ENCODE assay signal across 8 cellular contexts in the genomic region with DNA sequence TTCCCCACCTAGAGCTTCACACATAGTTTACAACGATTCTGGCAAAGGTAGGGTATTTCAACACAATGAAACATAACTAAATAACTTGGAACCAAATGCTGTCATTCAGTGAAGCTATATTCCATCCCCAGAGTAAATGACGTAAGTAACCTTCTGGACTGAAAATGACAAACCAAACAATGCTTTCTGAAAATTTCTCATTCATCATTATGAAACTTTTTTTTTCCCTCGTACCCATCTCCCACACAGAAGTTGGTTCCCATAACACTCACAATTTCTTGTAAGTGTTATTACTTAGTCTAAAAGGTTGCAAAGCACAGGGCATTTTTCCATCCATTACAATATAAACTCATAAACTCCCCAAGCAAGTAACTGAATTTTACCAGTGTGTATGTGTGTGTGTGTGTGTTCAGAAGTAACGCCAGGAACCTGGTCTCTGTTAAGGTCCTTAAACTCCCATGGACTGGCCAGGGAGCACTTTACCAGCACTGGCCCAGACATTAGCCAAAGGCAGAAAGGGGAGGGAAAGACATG. TPM values are rescaled to one million over a fixed set of nuclear protein-coding genes. Genes with fewer than 3 reads are reported as not detected.
DNase-seq lines count a peak whose midpoint lies in the region; ATAC-seq and TF ChIP-seq lines count a peak whose summit lies in the region.

No MANE protein-coding gene starts in this region.

- no peaks in the 10 kb centered on the region for H3K9me3 ChIP-seq in T-helper 17 cell (ENCODE audit: control insufficient read depth, low read length, poor library complexity, severe bottlenecking)

- H3K27me3 Mint-ChIP-seq in T-helper 17 cell (no peaks in the 10 kb centered on the region), mesothelial cell of epicardium (ENCODE audit: low read depth) (no peaks in the 10 kb centered on the region), WTC11 (ENCODE audit: low read depth) (no peaks in the 10 kb centered on the region)

- POLR2A ChIA-PET in WTC11 (lab: Charles Lee): no interaction called here

- H3K27ac Mint-ChIP-seq in T-helper 17 cell (peak overlapping the region; percentile 66), mesothelial cell of epicardium (peak overlapping the region; percentile 51), WTC11 (no peak overlapping the region; the same call in 1 of the 2 replicates)

- no peak for DNase-seq in T-helper 17 cell
- DNase-seq in mesothelial cell of epicardium (ENCODE audit: low spot score in 2 of 2, unreplicated experiment in 2 of 2): no peak
- DNase-seq in omental fat pad (ENCODE audit: low spot score): no peak
- no peak for DNase-seq in NCI-H345 treated with DMSO at 0.1 percent for 48 hours (lab: John Stamatoyannopoulos, UW; ENCODE audit: unreplicated experiment)
- no peak for DNase-seq in WTC11 (ENCODE audit: low spot score)

- no peak for TF ChIP-seq CTCF in mesothelial cell of epicardium (IDR thresholded peaks at IDR 0.05; ENCODE audit: unreplicated experiment)
- TF ChIP-seq CTCF in omental fat pad (IDR thresholded peaks at IDR 0.05): no peak
- TF ChIP-seq CTCF in WTC11 (IDR thresholded peaks at IDR 0.05): no peak

- H3K9me3 Mint-ChIP-seq in mesothelial cell of epicardium (peaks cover 9% of the 10 kb centered on the region), WTC11 (no peaks in the 10 kb centered on the region)

- peaks cover 51% of the 10 kb centered on the region for H3K4me1 Mint-ChIP-seq in T-helper 17 cell
- H3K4me1 Mint-ChIP-seq in mesothelial cell of epicardium: peaks cover 34% of the 10 kb centered on the region
- peaks cover 28% of the 10 kb centered on the region for H3K4me1 Mint-ChIP-seq in WTC11

- peak; percentile 46 for ATAC-seq in GM18858 (IDR thresholded peaks at IDR 0.05; ENCODE audit: unreplicated experiment)
- peak; percentile 50 for ATAC-seq in GM21717 (IDR thresholded peaks at IDR 0.05; ENCODE audit: unreplicated experiment)
- no peak for ATAC-seq in T-helper 17 cell
- no peak for ATAC-seq in omental fat pad (ENCODE audit: low FRiP score)
- ATAC-seq in SK-N-SH treated with all-trans-retinoic acid at 6 μM for 48 hours: no peak
- no peak for ATAC-seq in WTC11

- CTCF ChIA-PET in WTC11 (lab: Charles Lee): no interaction called here

- H3K4me3 Mint-ChIP-seq in T-helper 17 cell (peak overlapping the region; percentile 19), mesothelial cell of epicardium (no peak overlapping the region), WTC11 (no peak overlapping the region)

- H3K36me3 Mint-ChIP-seq in T-helper 17 cell (ENCODE audit: low read depth): peaks cover 14% of the 10 kb centered on the region
- H3K36me3 Mint-ChIP-seq in mesothelial cell of epicardium: peaks cover 49% of the 10 kb centered on the region
- peaks cover 5% of the 10 kb centered on the region; the same call in 1 of the 2 replicates for H3K36me3 Mint-ChIP-seq in WTC11

TF ChIP-seq in SK-N-SH treated with all-trans-retinoic acid at 6 μM for 48 hours, 23 proteins besides CTCF, POLR2A, EP300 and RAD21 (continues in another document):
- no peak for TF ChIP-seq SNAI2 (CRISPR knock-in tag; IDR thresholded peaks at IDR 0.05)
- no peak for TF ChIP-seq ZNF70 (CRISPR knock-in tag; IDR thresholded peaks at IDR 0.05)
- TF ChIP-seq RARB (CRISPR knock-in tag; IDR thresholded peaks at IDR 0.05): no peak
- TF ChIP-seq CSDC2 (CRISPR knock-in tag; IDR thresholded peaks at IDR 0.05): no peak
- no peak for TF ChIP-seq ZNF565 (CRISPR knock-in tag; conservative IDR thresholded peaks at IDR 0.05; ENCODE audit: low read depth)
- TF ChIP-seq, protein P1, sequence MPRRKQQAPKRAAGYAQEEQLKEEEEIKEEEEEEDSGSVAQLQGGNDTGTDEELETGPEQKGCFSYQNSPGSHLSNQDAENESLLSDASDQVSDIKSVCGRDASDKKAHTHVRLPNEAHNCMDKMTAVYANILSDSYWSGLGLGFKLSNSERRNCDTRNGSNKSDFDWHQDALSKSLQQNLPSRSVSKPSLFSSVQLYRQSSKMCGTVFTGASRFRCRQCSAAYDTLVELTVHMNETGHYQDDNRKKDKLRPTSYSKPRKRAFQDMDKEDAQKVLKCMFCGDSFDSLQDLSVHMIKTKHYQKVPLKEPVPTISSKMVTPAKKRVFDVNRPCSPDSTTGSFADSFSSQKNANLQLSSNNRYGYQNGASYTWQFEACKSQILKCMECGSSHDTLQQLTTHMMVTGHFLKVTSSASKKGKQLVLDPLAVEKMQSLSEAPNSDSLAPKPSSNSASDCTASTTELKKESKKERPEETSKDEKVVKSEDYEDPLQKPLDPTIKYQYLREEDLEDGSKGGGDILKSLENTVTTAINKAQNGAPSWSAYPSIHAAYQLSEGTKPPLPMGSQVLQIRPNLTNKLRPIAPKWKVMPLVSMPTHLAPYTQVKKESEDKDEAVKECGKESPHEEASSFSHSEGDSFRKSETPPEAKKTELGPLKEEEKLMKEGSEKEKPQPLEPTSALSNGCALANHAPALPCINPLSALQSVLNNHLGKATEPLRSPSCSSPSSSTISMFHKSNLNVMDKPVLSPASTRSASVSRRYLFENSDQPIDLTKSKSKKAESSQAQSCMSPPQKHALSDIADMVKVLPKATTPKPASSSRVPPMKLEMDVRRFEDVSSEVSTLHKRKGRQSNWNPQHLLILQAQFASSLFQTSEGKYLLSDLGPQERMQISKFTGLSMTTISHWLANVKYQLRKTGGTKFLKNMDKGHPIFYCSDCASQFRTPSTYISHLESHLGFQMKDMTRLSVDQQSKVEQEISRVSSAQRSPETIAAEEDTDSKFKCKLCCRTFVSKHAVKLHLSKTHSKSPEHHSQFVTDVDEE (CRISPR knock-in tag; IDR thresholded peaks at IDR 0.05): no peak
- TF ChIP-seq TCF4 (CRISPR knock-in tag; IDR thresholded peaks at IDR 0.05; ENCODE audit: borderline replicate concordance): no peak
- TF ChIP-seq, protein P2, sequence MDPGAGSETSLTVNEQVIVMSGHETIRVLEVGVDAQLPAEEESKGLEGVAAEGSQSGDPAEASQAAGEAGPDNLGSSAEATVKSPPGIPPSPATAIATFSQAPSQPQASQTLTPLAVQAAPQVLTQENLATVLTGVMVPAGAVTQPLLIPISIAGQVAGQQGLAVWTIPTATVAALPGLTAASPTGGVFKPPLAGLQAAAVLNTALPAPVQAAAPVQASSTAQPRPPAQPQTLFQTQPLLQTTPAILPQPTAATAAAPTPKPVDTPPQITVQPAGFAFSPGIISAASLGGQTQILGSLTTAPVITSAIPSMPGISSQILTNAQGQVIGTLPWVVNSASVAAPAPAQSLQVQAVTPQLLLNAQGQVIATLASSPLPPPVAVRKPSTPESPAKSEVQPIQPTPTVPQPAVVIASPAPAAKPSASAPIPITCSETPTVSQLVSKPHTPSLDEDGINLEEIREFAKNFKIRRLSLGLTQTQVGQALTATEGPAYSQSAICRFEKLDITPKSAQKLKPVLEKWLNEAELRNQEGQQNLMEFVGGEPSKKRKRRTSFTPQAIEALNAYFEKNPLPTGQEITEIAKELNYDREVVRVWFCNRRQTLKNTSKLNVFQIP (CRISPR knock-in tag; IDR thresholded peaks at IDR 0.05; ENCODE audit: borderline replicate concordance, low read depth): no peak

TF ChIP-seq in WTC11, 78 proteins besides CTCF, POLR2A, EP300 and RAD21 (continues in another document):
- TF ChIP-seq, protein P3, sequence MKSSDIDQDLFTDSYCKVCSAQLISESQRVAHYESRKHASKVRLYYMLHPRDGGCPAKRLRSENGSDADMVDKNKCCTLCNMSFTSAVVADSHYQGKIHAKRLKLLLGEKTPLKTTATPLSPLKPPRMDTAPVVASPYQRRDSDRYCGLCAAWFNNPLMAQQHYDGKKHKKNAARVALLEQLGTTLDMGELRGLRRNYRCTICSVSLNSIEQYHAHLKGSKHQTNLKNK (CRISPR knock-in tag; IDR thresholded peaks at IDR 0.05): no peak
- TF ChIP-seq, protein P4, sequence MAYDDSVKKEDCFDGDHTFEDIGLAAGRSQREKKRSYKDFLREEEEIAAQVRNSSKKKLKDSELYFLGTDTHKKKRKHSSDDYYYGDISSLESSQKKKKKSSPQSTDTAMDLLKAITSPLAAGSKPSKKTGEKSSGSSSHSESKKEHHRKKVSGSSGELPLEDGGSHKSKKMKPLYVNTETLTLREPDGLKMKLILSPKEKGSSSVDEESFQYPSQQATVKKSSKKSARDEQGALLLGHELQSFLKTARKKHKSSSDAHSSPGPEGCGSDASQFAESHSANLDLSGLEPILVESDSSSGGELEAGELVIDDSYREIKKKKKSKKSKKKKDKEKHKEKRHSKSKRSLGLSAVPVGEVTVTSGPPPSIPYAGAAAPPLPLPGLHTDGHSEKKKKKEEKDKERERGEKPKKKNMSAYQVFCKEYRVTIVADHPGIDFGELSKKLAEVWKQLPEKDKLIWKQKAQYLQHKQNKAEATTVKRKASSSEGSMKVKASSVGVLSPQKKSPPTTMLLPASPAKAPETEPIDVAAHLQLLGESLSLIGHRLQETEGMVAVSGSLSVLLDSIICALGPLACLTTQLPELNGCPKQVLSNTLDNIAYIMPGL (CRISPR knock-in tag; IDR thresholded peaks at IDR 0.05): no peak
- TF ChIP-seq GRHL2 (CRISPR knock-in tag; IDR thresholded peaks at IDR 0.05; ENCODE audit: insufficient replicate concordance, severe bottlenecking): no peak
- TF ChIP-seq, protein P5, sequence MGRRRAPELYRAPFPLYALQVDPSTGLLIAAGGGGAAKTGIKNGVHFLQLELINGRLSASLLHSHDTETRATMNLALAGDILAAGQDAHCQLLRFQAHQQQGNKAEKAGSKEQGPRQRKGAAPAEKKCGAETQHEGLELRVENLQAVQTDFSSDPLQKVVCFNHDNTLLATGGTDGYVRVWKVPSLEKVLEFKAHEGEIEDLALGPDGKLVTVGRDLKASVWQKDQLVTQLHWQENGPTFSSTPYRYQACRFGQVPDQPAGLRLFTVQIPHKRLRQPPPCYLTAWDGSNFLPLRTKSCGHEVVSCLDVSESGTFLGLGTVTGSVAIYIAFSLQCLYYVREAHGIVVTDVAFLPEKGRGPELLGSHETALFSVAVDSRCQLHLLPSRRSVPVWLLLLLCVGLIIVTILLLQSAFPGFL (CRISPR knock-in tag; IDR thresholded peaks at IDR 0.05; ENCODE audit: borderline replicate concordance): no peak
- no peak for TF ChIP-seq ATF1 (CRISPR knock-in tag; IDR thresholded peaks at IDR 0.05)
- TF ChIP-seq ZNF232 (CRISPR knock-in tag; IDR thresholded peaks at IDR 0.05): no peak
- TF ChIP-seq, protein P6, sequence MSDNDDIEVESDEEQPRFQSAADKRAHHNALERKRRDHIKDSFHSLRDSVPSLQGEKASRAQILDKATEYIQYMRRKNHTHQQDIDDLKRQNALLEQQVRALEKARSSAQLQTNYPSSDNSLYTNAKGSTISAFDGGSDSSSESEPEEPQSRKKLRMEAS (CRISPR knock-in tag; IDR thresholded peaks at IDR 0.05): no peak
- no peak for TF ChIP-seq ESRRA (CRISPR knock-in tag; IDR thresholded peaks at IDR 0.05; ENCODE audit: borderline replicate concordance)
- TF ChIP-seq ELF4 (CRISPR knock-in tag; IDR thresholded peaks at IDR 0.05; ENCODE audit: low read depth): no peak

RNA-seq across cellular contexts. Expression of a gene that starts 41.6 kb away (rescaled TPM):
- total RNA-seq in T-helper 17 cell: 10 to 100 TPM; 81.3 to 91.1 TPM
- total RNA-seq in mesothelial cell of epicardium: 101 to 116 TPM (median 108 TPM) in 3 replicates
- total RNA-seq in omental fat pad: 100 to 1,000 TPM in 3 of 4 donors, 10 to 100 TPM in 1; 94.7 to 205 (median 126) TPM
- 19.8 to 20.3 TPM (median 19.8 TPM) in 3 replicates for total RNA-seq in WTC11 (2021)

Comparison
In these comparisons a context has a peak if more than half of its experiments do, and no peak if none do; other contexts are left out.
1. ATAC-seq: peak in GM18858 (single experiment) and GM21717 (single experiment); none in T-helper 17 cell (single experiment), omental fat pad (single experiment), SK-N-SH treated with all-trans-retinoic acid at 6 μM for 48 hours (single experiment) and WTC11 (single experiment).